3 cellular contexts compared by ENCODE assay signal in the genomic region with DNA sequence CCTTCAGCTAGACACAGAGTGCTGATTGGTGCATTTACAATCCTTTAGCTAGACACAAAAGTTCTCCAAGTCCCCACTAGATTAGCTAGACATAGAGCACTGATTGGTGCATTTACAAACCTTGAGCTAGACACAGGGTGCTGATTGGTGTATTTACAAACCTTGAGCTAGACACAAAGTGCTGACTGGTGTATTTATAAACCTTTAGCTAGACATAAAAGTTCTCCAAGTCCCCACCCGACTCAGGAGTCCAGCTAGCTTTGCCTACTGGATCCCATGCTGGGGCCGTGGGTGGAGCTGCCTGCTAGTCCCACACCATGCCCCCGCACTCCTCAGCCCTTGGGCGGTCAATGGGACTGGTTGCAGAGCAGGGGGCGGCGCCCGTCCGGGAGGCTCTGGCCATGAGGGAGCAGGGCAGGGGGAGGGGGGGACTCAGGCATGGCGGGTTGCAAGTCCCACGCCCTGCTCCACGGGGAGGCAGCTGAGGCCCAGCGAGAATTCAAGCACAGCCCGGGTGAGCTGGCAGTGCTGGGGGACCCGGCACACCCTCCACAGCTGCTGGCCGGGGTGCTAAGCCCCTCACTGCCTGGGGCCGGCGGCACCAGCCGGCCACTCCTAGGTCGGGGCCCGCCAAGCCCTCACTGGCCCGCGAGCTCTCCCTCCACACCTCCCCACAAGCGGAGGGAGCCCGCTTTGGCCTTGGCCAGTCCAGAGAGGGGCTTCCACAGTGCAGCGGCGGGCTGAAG.
TF ChIP-seq lines count a peak whose summit lies in the region.

No MANE protein-coding gene starts in this region.

TF ChIP-seq in HEK293, 187 proteins besides CTCF, POLR2A, EP300 and RAD21:
- 0 out of 2 replicates have a peak, but pooled peaks have one; percentile 13 for TF ChIP-seq GLIS2 (tag by site-specific recombination; IDR thresholded peaks at IDR 0.05)
- TF ChIP-seq ZFHX2 (tag by site-specific recombination; conservative IDR thresholded peaks at IDR 0.05): peak; percentile 59
- TF ChIP-seq ZNF202 (tag by site-specific recombination; IDR thresholded peaks at IDR 0.05; ENCODE audit: borderline replicate concordance): peak; percentile 63; the same call in 1 of the 2 replicates
- TF ChIP-seq EGR2 (tag by site-specific recombination; IDR thresholded peaks at IDR 0.05; ENCODE audit: low read depth): peak; percentile 53; the same call in 1 of the 2 replicates
- TF ChIP-seq ZBTB8A (tag by site-specific recombination; IDR thresholded peaks at IDR 0.05): peak; percentile 44; the same call in 1 of the 2 replicates
TF ChIP-seq in HEK293: peak in this region for 5; not testable (repeated sequence) for 182.

TF ChIP-seq in K562, 482 proteins besides CTCF, POLR2A, EP300 and RAD21:
- TF ChIP-seq ZNF316 (IDR thresholded peaks at IDR 0.05): peak; percentile 62; the same call in 1 of the 2 replicates
- TF ChIP-seq RBFOX2 (IDR thresholded peaks at IDR 0.05; ENCODE audit: low read depth, low read length): peak; percentile 39; the same call in 1 of the 2 replicates
- TF ChIP-seq, protein P1, sequence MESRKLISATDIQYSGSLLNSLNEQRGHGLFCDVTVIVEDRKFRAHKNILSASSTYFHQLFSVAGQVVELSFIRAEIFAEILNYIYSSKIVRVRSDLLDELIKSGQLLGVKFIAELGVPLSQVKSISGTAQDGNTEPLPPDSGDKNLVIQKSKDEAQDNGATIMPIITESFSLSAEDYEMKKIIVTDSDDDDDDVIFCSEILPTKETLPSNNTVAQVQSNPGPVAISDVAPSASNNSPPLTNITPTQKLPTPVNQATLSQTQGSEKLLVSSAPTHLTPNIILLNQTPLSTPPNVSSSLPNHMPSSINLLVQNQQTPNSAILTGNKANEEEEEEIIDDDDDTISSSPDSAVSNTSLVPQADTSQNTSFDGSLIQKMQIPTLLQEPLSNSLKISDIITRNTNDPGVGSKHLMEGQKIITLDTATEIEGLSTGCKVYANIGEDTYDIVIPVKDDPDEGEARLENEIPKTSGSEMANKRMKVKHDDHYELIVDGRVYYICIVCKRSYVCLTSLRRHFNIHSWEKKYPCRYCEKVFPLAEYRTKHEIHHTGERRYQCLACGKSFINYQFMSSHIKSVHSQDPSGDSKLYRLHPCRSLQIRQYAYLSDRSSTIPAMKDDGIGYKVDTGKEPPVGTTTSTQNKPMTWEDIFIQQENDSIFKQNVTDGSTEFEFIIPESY (CRISPR knock-in tag; IDR thresholded peaks at IDR 0.05): peak; percentile 66
- TF ChIP-seq C11orf30 (IDR thresholded peaks at IDR 0.05; ENCODE audit: low read depth): 0 out of 2 replicates have a peak, but pooled peaks have one; percentile 41

TF ChIP-seq in HepG2, 621 proteins besides CTCF, POLR2A, EP300 and RAD21:
- TF ChIP-seq AGO1 (IDR thresholded peaks at IDR 0.05; ENCODE audit: low read depth, low read length, poor library complexity, severe bottlenecking): peak; percentile 96
- TF ChIP-seq HNRNPLL (IDR thresholded peaks at IDR 0.05; ENCODE audit: low read depth, low read length, poor library complexity, severe bottlenecking): peak; percentile 18
- TF ChIP-seq RBFOX2 (IDR thresholded peaks at IDR 0.05; ENCODE audit: low read depth, low read length): peak; percentile 77
- TF ChIP-seq, protein P1 (CRISPR knock-in tag; IDR thresholded peaks at IDR 0.05): peak; percentile 33; the same call in 1 of the 2 replicates
- TF ChIP-seq MAFK (conservative IDR thresholded peaks at IDR 0.05 in 1 of 2, IDR thresholded peaks at IDR 0.05 in 1 of 2; ENCODE audit: low read length in 2 of 2): peak in 1 of 2 experiments; percentile 49; a peak in 3 of 4 replicates
- TF ChIP-seq MAFF (IDR thresholded peaks at IDR 0.05; ENCODE audit: low read depth, low read length): peak; percentile 64
- peak; percentile 97 for TF ChIP-seq AGO2 (optimal IDR thresholded peaks at IDR 0.05; ENCODE audit: low read depth, low read length)
